Comparison of ENCODE assay signal across 8 cellular contexts in the genomic region with DNA sequence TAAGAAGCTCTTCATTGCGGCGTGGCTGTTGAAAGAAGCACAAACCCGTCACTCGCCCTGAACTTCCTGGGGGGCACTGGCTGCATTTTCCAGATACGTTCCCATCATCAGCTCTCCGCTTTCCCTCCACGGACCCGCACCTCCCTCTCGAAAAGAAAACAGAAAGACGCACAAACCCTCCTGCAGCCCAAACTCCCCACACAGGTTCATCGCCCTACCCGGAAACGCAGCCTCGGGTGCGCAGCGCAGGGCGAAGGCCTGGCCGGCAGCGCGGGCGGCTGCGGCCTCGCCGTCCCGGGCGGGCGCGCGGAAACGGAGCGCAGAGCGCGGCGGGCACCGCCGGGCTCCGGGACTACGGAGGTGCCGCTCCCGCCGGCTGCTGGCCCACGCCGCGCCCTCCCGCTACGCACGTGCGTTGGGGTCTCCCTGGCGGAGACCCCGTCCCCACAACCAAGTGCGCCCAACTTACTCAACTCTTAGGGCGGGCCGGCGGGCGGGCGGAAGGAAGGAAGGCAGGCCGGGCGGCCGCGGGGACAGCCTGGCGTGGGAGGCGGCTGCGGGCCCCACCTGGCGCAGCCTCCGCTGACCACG. TPM values are rescaled to one million over a fixed set of nuclear protein-coding genes. Genes with fewer than 3 reads are reported as not detected.
DNase-seq lines count a peak whose midpoint lies in the region; ATAC-seq and TF ChIP-seq lines count a peak whose summit lies in the region.

No MANE protein-coding gene starts in this region.

- H3K27ac ChIP-seq in Panc1 (ENCODE audit: low read length) (peak overlapping the region; percentile 85), cardiac muscle cell (peak overlapping the region; percentile 85), rectal smooth muscle tissue (ENCODE audit: low read depth, low read length) (peak overlapping the region; percentile 91)

- peak; percentile 35 for ATAC-seq in HG02884 (IDR thresholded peaks at IDR 0.05; ENCODE audit: unreplicated experiment)
- peak; percentile 44; the same call in 1 of the 2 replicates for ATAC-seq in Panc1

- H3K9me3 ChIP-seq in Panc1 (ENCODE audit: control insufficient read depth, insufficient read depth, low read depth, low read length) = no peaks in the 10 kb centered on the region
- no peaks in the 10 kb centered on the region for H3K9me3 ChIP-seq in cardiac muscle cell (ENCODE audit: low read depth)

- POLR2A ChIA-PET in Panc1 (lab: Charles Lee) = interaction anchor here (0.6 kb wide), 1 partner anchor 14 kb away, joined by 3 read pairs; no protein-coding TSS in a partner anchor

- BruUV-seq in Panc1 (replicated peaks; lab: Mats Ljungman, UMichigan) = no TSS peak

- H3K27me3 ChIP-seq in Panc1 (ENCODE audit: control insufficient read depth, insufficient read depth, low read length) = no peaks in the 10 kb centered on the region
- H3K27me3 ChIP-seq in cardiac muscle cell = peaks cover 13% of the 10 kb centered on the region
- no peaks in the 10 kb centered on the region for H3K27me3 ChIP-seq in rectal smooth muscle tissue (ENCODE audit: control insufficient read depth, insufficient read depth, low read length)

- H3K36me3 ChIP-seq in Panc1 (ENCODE audit: control insufficient read depth, insufficient read depth, low read length) = peaks cover 34% of the 10 kb centered on the region
- peaks cover 18% of the 10 kb centered on the region for H3K36me3 ChIP-seq in cardiac muscle cell
- no peaks in the 10 kb centered on the region for H3K36me3 ChIP-seq in rectal smooth muscle tissue (ENCODE audit: control insufficient read depth, insufficient read depth, low read length)

- peaks cover 75% of the 10 kb centered on the region for H3K4me1 Mint-ChIP-seq in activated naive CD4-positive, alpha-beta T cell treated with anti-CD3 and anti-CD28 coated beads, Interleukin-2, amount 50 U/mL, for 24 hours

- TF ChIP-seq CTCF in Panc1 (IDR thresholded peaks at IDR 0.05) = no peak
- no peak for TF ChIP-seq CTCF in cardiac muscle cell (IDR thresholded peaks at IDR 0.05; ENCODE audit: low read depth, low read length)

- H3K27me3 Mint-ChIP-seq in activated naive CD4-positive, alpha-beta T cell treated with anti-CD3 and anti-CD28 coated beads, Interleukin-2, amount 50 U/mL, for 24 hours = no peaks in the 10 kb centered on the region

- peak overlapping the region; percentile 99 for H3K4me3 Mint-ChIP-seq in activated naive CD4-positive, alpha-beta T cell treated with anti-CD3 and anti-CD28 coated beads, Interleukin-2, amount 50 U/mL, for 24 hours

- H3K4me3 ChIP-seq in Panc1 (ENCODE audit: low read depth in 2 of 2, low read length in 2 of 2) (peak overlapping the region; percentile 86 to 94), cardiac muscle cell (peak overlapping the region; percentile 98), rectal smooth muscle tissue (ENCODE audit: low read length) (peak overlapping the region; percentile 89)

- intact Hi-C loops in Panc1 (cut with micrococcal nuclease; ENCODE audit: unreplicated experiment) = no loop called here

- peak overlapping the region; percentile 98 for H3K27ac Mint-ChIP-seq in activated naive CD4-positive, alpha-beta T cell treated with anti-CD3 and anti-CD28 coated beads, Interleukin-2, amount 50 U/mL, for 24 hours

- in situ Hi-C loops in Panc1 (cut with HindIII; ENCODE audit: low pct_unique_long_range_greater_than_20kb, low sequenced_read_pairs) = no loop called here

- H3K9me3 Mint-ChIP-seq in activated naive CD4-positive, alpha-beta T cell treated with anti-CD3 and anti-CD28 coated beads, Interleukin-2, amount 50 U/mL, for 24 hours = no peaks in the 10 kb centered on the region

- CTCF ChIA-PET in Panc1 (lab: Charles Lee) = no interaction called here

- H3K4me1 ChIP-seq in Panc1 (ENCODE audit: control insufficient read depth, insufficient read depth, low read length) = peaks cover 16% of the 10 kb centered on the region
- peaks cover 8% of the 10 kb centered on the region for H3K4me1 ChIP-seq in cardiac muscle cell (ENCODE audit: low read depth)
- H3K4me1 ChIP-seq in rectal smooth muscle tissue (ENCODE audit: control insufficient read depth, insufficient read depth, low read length) = peaks cover 7% of the 10 kb centered on the region

- DNase-seq in SIG-M5 treated with dmso at 0.1 percent for 504 hours (lab: John Stamatoyannopoulos, UW; ENCODE audit: unreplicated experiment) (peak; percentile 40), SIG-M5 (lab: John Stamatoyannopoulos, UW) (no peak), Panc1 (ENCODE audit: low read depth, low spot score) (no peak), cardiac muscle cell (ENCODE audit: low read depth in 1 of 2, low spot score in 1 of 2) (peak; percentile 40), superior temporal gyrus (ENCODE audit: extremely low spot score) (no peak)

- H3K9ac ChIP-seq in rectal smooth muscle tissue (ENCODE audit: low read length) = peak overlapping the region; percentile 86

- peaks cover 26% of the 10 kb centered on the region for H3K36me3 Mint-ChIP-seq in activated naive CD4-positive, alpha-beta T cell treated with anti-CD3 and anti-CD28 coated beads, Interleukin-2, amount 50 U/mL, for 24 hours

RNA-seq across cellular contexts. Expression of gene ZNF800, which starts 0.8 kb away (rescaled TPM):
- total RNA-seq in Panc1 (2021; ENCODE audit: unreplicated experiment) (26.0 TPM), cardiac muscle cell (20.3 and 22.5 TPM in 2 replicates)
- polyA plus RNA-seq in Panc1 (2012; ENCODE audit: insufficient read length) = 7.0 TPM
- 13.7 and 20.7 TPM in 2 replicates for polyA plus RNA-seq in cardiac muscle cell

Comparison
In these comparisons a context has a peak if more than half of its experiments do, and no peak if none do; other contexts are left out.
1. DNase-seq: peak in SIG-M5 treated with dmso at 0.1 percent for 504 hours (single experiment) and cardiac muscle cell (2 of 2); none in SIG-M5 (single experiment), Panc1 (single experiment) and superior temporal gyrus (single experiment).
2. Peak in every context shown above with its lines, with median percentiles within 50 percentile points of each other: H3K27ac ChIP-seq and H3K4me3 ChIP-seq.